Comparison of ENCODE assay signal across 1 cellular context in the genomic region with DNA sequence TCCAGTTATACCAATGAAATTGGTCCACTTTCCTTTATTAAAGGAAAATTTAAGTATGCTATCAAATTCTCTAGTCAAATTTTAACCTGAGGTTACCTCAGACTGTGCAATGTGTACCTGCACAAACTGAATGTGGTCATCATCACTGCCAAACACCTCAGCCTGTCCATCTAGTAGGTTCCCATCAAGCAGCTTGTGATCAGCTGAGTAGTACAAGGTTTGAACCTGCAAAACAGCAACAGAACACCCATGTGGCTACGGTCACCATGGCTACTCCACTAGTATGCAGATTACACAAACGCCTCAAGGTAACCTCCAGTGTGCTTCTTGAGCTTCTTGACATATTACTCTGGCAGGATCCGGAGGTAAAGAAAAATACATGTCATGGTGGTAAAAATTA.
TF ChIP-seq lines count a peak whose summit lies in the region.

No MANE protein-coding gene starts in this region.

TF ChIP-seq in GM23338, 12 proteins besides CTCF, POLR2A, EP300 and RAD21 (continued from another document):
- TF ChIP-seq, protein P1, sequence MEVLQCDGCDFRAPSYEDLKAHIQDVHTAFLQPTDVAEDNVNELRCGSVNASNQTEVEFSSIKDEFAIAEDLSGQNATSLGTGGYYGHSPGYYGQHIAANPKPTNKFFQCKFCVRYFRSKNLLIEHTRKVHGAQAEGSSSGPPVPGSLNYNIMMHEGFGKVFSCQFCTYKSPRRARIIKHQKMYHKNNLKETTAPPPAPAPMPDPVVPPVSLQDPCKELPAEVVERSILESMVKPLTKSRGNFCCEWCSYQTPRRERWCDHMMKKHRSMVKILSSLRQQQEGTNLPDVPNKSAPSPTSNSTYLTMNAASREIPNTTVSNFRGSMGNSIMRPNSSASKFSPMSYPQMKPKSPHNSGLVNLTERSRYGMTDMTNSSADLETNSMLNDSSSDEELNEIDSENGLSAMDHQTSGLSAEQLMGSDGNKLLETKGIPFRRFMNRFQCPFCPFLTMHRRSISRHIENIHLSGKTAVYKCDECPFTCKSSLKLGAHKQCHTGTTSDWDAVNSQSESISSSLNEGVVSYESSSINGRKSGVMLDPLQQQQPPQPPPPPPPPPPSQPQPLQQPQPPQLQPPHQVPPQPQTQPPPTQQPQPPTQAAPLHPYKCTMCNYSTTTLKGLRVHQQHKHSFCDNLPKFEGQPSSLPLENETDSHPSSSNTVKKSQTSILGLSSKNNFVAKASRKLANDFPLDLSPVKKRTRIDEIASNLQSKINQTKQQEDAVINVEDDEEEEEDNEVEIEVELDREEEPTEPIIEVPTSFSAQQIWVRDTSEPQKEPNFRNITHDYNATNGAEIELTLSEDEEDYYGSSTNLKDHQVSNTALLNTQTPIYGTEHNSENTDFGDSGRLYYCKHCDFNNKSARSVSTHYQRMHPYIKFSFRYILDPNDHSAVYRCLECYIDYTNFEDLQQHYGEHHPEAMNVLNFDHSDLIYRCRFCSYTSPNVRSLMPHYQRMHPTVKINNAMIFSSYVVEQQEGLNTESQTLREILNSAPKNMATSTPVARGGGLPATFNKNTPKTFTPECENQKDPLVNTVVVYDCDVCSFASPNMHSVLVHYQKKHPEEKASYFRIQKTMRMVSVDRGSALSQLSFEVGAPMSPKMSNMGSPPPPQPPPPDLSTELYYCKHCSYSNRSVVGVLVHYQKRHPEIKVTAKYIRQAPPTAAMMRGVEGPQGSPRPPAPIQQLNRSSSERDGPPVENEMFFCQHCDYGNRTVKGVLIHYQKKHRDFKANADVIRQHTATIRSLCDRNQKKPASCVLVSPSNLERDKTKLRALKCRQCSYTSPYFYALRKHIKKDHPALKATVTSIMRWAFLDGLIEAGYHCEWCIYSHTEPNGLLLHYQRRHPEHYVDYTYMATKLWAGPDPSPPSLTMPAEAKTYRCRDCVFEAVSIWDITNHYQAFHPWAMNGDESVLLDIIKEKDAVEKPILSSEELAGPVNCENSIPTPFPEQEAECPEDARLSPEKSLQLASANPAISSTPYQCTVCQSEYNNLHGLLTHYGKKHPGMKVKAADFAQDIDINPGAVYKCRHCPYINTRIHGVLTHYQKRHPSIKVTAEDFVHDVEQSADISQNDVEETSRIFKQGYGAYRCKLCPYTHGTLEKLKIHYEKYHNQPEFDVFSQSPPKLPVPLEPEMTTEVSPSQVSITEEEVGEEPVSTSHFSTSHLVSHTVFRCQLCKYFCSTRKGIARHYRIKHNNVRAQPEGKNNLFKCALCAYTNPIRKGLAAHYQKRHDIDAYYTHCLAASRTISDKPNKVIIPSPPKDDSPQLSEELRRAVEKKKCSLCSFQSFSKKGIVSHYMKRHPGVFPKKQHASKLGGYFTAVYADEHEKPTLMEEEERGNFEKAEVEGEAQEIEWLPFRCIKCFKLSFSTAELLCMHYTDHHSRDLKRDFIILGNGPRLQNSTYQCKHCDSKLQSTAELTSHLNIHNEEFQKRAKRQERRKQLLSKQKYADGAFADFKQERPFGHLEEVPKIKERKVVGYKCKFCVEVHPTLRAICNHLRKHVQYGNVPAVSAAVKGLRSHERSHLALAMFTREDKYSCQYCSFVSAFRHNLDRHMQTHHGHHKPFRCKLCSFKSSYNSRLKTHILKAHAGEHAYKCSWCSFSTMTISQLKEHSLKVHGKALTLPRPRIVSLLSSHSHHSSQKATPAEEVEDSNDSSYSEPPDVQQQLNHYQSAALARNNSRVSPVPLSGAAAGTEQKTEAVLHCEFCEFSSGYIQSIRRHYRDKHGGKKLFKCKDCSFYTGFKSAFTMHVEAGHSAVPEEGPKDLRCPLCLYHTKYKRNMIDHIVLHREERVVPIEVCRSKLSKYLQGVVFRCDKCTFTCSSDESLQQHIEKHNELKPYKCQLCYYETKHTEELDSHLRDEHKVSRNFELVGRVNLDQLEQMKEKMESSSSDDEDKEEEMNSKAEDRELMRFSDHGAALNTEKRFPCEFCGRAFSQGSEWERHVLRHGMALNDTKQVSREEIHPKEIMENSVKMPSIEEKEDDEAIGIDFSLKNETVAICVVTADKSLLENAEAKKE (CRISPR knock-in tag; IDR thresholded peaks at IDR 0.05) = no peak
- TF ChIP-seq STAT1 (IDR thresholded peaks at IDR 0.05; ENCODE audit: unreplicated experiment) (no peak), ZNF114 (CRISPR knock-in tag; IDR thresholded peaks at IDR 0.05) (no peak), EZH2 (IDR thresholded peaks at IDR 0.05; ENCODE audit: low read depth, unreplicated experiment) (no peak), ZNF331 (CRISPR knock-in tag; IDR thresholded peaks at IDR 0.05; ENCODE audit: low read depth) (no peak), CREB1 (CRISPR knock-in tag; IDR thresholded peaks at IDR 0.05; ENCODE audit: low read depth) (no peak)
- TF ChIP-seq, protein P2, sequence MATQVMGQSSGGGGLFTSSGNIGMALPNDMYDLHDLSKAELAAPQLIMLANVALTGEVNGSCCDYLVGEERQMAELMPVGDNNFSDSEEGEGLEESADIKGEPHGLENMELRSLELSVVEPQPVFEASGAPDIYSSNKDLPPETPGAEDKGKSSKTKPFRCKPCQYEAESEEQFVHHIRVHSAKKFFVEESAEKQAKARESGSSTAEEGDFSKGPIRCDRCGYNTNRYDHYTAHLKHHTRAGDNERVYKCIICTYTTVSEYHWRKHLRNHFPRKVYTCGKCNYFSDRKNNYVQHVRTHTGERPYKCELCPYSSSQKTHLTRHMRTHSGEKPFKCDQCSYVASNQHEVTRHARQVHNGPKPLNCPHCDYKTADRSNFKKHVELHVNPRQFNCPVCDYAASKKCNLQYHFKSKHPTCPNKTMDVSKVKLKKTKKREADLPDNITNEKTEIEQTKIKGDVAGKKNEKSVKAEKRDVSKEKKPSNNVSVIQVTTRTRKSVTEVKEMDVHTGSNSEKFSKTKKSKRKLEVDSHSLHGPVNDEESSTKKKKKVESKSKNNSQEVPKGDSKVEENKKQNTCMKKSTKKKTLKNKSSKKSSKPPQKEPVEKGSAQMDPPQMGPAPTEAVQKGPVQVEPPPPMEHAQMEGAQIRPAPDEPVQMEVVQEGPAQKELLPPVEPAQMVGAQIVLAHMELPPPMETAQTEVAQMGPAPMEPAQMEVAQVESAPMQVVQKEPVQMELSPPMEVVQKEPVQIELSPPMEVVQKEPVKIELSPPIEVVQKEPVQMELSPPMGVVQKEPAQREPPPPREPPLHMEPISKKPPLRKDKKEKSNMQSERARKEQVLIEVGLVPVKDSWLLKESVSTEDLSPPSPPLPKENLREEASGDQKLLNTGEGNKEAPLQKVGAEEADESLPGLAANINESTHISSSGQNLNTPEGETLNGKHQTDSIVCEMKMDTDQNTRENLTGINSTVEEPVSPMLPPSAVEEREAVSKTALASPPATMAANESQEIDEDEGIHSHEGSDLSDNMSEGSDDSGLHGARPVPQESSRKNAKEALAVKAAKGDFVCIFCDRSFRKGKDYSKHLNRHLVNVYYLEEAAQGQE (IDR thresholded peaks at IDR 0.05; ENCODE audit: unreplicated experiment) = no peak
